Comparison of ENCODE assay signal across 11 cellular contexts in genomic region chr17:40178660-40179059, GRCh38. TPM values are rescaled to one million over a fixed set of nuclear protein-coding genes. Genes with fewer than 3 reads are reported as not detected.
DNase-seq lines count a peak whose midpoint lies in the region; ATAC-seq and TF ChIP-seq lines count a peak whose summit lies in the region.
"Had no signal": no experiment of that assay in that cellular context is flagged by ENCODE, and none has a peak within 500 bp of the region (broad histone marks: within the 10 kb centered on the region; RNA-seq: fewer than 3 reads in every experiment).

No MANE protein-coding gene starts in this region.

- peaks cover 5 to 17% (median 7%) of the 10 kb centered on the region in 4 donors for H3K4me1 Mint-ChIP-seq in CD4-positive, alpha-beta memory T cell
- H3K4me1 Mint-ChIP-seq in nephron progenitor cell: peaks cover 38% of the 10 kb centered on the region

- peaks cover 4 to 16% of the 10 kb centered on the region in 2 donors for H3K36me3 Mint-ChIP-seq in CD4-positive, alpha-beta memory T cell
- H3K36me3 Mint-ChIP-seq in nephron progenitor cell (ENCODE audit: low read depth): peaks cover 28% of the 10 kb centered on the region

- intact Hi-C loops in CD4-positive, alpha-beta memory T cell (cut with micrococcal nuclease): no loop called here
- intact Hi-C loops in colonic mucosa (cut with DNase I): no loop called here
- intact Hi-C loops in sciatic nerve (cut with DNase I): no loop called here

- POLR2A ChIA-PET in CD4-positive, alpha-beta memory T cell (lab: Charles Lee; ENCODE audit: partially characterized antibody): interaction anchor here (1.1 to 3.1 kb wide), 5 partner anchors 13 to 144 kb away, joined by 3 to 11 read pairs (median 4); partner anchors contain the start of genes CASC3 and WIPF2

- TF ChIP-seq CTCF in colonic mucosa (IDR thresholded peaks at IDR 0.05) (no peak), nephron progenitor cell (IDR thresholded peaks at IDR 0.05) (no peak)

- H3K9me3 ChIP-seq in CD4-positive, alpha-beta memory T cell (ENCODE audit: control insufficient read depth in 1 of 2, low read length in 2 of 2): no peaks in the 10 kb centered on the region
- H3K9me3 ChIP-seq in colonic mucosa: no peaks in the 10 kb centered on the region

- no peak overlapping the region for H3K27ac ChIP-seq in CD4-positive, alpha-beta memory T cell (ENCODE audit: low read depth, low read length)
- peak overlapping the region; percentile 86 for H3K27ac ChIP-seq in colonic mucosa

- peaks cover 7% of the 10 kb centered on the region for H3K4me1 ChIP-seq in CD4-positive, alpha-beta memory T cell (ENCODE audit: insufficient read depth, low read length)
- H3K4me1 ChIP-seq in colonic mucosa: peaks cover 11% of the 10 kb centered on the region

- in situ Hi-C loops in KBM-7 (cut with MboI; ENCODE audit: low pct_unique_long_range_greater_than_20kb, low sequenced_read_pairs): no loop called here

- no peaks in the 10 kb centered on the region for H3K27me3 Mint-ChIP-seq in CD4-positive, alpha-beta memory T cell
- H3K27me3 Mint-ChIP-seq in nephron progenitor cell (ENCODE audit: low read depth, poor library complexity): peaks cover 4% of the 10 kb centered on the region

- peak overlapping the region; percentile 58 to 88 for H3K9ac ChIP-seq in colonic mucosa (ENCODE audit: low read depth in 2 of 2, low read length in 2 of 2)

- no peak overlapping the region for H3K4me3 ChIP-seq in CD4-positive, alpha-beta memory T cell (ENCODE audit: low read length in 2 of 2)
- peak overlapping the region; percentile 48 for H3K4me3 ChIP-seq in colonic mucosa

- no peak for DNase-seq in CD4-positive, alpha-beta memory T cell
- DNase-seq in NCI-H69 (lab: John Stamatoyannopoulos, UW) (peak; percentile 10), colonic mucosa (no peak), nephron progenitor cell (no peak), sciatic nerve (ENCODE audit: low spot score) (no peak), KBM-7 (no peak), germinal center (ENCODE audit: low spot score) (no peak), AG08395 (ENCODE audit: low spot score) (no peak)
- DNase-seq: aorta, NCI-H187 treated with DMSO at 0.1 percent for 48 hours, PC-3 had no signal

- H3K27ac Mint-ChIP-seq in CD4-positive, alpha-beta memory T cell: peak overlapping the region in 1 of 7 donors; percentile 47
- H3K27ac Mint-ChIP-seq in nephron progenitor cell: no peak overlapping the region

- no peaks in the 10 kb centered on the region for H3K9me3 Mint-ChIP-seq in CD4-positive, alpha-beta memory T cell
- H3K9me3 Mint-ChIP-seq in nephron progenitor cell: no peaks in the 10 kb centered on the region

- H3K4me3 Mint-ChIP-seq in CD4-positive, alpha-beta memory T cell: peak overlapping the region in 5 of 8 donors; percentile 39 to 69 (median 54)
- peak overlapping the region; percentile 76 for H3K4me3 Mint-ChIP-seq in nephron progenitor cell

- H3K27me3 ChIP-seq in CD4-positive, alpha-beta memory T cell (ENCODE audit: insufficient read depth, low read length): no peaks in the 10 kb centered on the region
- no peaks in the 10 kb centered on the region for H3K27me3 ChIP-seq in colonic mucosa

- CTCF ChIA-PET in CD4-positive, alpha-beta memory T cell (lab: Charles Lee; ENCODE audit: partially characterized antibody): interaction anchor here (0.6 to 1.9 kb wide), 3 partner anchors 10 to 13 kb away, joined by 3 to 6 read pairs (median 3); no protein-coding TSS in a partner anchor

- peaks cover 8% of the 10 kb centered on the region for H3K36me3 ChIP-seq in CD4-positive, alpha-beta memory T cell (ENCODE audit: insufficient read depth, low read length)
- no peaks in the 10 kb centered on the region for H3K36me3 ChIP-seq in colonic mucosa

- ATAC-seq in sciatic nerve: no peak
- ATAC-seq: PC-3 had no signal

RNA-seq across cellular contexts. Expression of gene RAPGEFL1, which starts 1.4 kb away (rescaled TPM):
- total RNA-seq in CD4-positive, alpha-beta memory T cell: 1 to 10 TPM; 5.4 to 6.5 TPM
- under 1 TPM in 1 of 2 donors, not detected in 1; 0.13 TPM for polyA plus RNA-seq in CD4-positive, alpha-beta memory T cell
- 100 to 1,000 TPM in 1 of 2 donors, 10 to 100 TPM in 1; 98.2 to 108 TPM for total RNA-seq in colonic mucosa
- 21.2 TPM for total RNA-seq in sciatic nerve

RNA-seq across cellular contexts. Expression of gene CASC3, which starts 38.3 kb away (rescaled TPM):
- 100 to 1,000 TPM; 142 to 146 TPM for total RNA-seq in CD4-positive, alpha-beta memory T cell
- polyA plus RNA-seq in CD4-positive, alpha-beta memory T cell: 10 to 100 TPM; 31.1 to 54.2 TPM
- total RNA-seq in colonic mucosa (10 to 100 TPM; 53.8 to 55.3 TPM), sciatic nerve (135 TPM)

RNA-seq across cellular contexts. Expression of gene WIPF2, which starts 40.4 kb away (rescaled TPM):
- 10 to 100 TPM; 34.4 to 34.7 TPM for total RNA-seq in CD4-positive, alpha-beta memory T cell
- polyA plus RNA-seq in CD4-positive, alpha-beta memory T cell: 10 to 100 TPM in 1 of 2 donors, 1 to 10 TPM in 1; 5.2 to 13.6 TPM
- 10 to 100 TPM; 34.5 to 42.0 TPM for total RNA-seq in colonic mucosa
- 41.1 TPM for total RNA-seq in sciatic nerve

RNA-seq across cellular contexts. Expression of gene MSL1, which starts 56.9 kb away (rescaled TPM):
- total RNA-seq in CD4-positive, alpha-beta memory T cell: 100 to 1,000 TPM; 130 to 133 TPM
- polyA plus RNA-seq in CD4-positive, alpha-beta memory T cell: 1 to 10 TPM; 6.0 to 8.3 TPM
- 10 to 100 TPM; 77.0 to 81.0 TPM for total RNA-seq in colonic mucosa
- 108 TPM for total RNA-seq in sciatic nerve
